In genomic region chr17:6070895-6071511, GRCh38 we compare ENCODE assay signal across 1 cellular context.
TF ChIP-seq lines count a peak whose summit lies in the region.

No MANE protein-coding gene starts in this region.

TF ChIP-seq in HepG2, 621 proteins besides CTCF, POLR2A, EP300 and RAD21 (continued from another document):
- TF ChIP-seq HNF1A (IDR thresholded peaks at IDR 0.05; ENCODE audit: low read depth) = no peak
- no peak for TF ChIP-seq HNF1A (CRISPR knock-in tag; IDR thresholded peaks at IDR 0.05; ENCODE audit: borderline replicate concordance)
- TF ChIP-seq ZNF225 (CRISPR knock-in tag; IDR thresholded peaks at IDR 0.05) = no peak
- TF ChIP-seq AFF4 (CRISPR knock-in tag; IDR thresholded peaks at IDR 0.05) = no peak
- TF ChIP-seq ZNF550 (CRISPR knock-in tag; IDR thresholded peaks at IDR 0.05; ENCODE audit: borderline replicate concordance) = no peak
- TF ChIP-seq NFYC (CRISPR knock-in tag; IDR thresholded peaks at IDR 0.05) = no peak
- TF ChIP-seq ARID3A (IDR thresholded peaks at IDR 0.05; ENCODE audit: low read depth, low read length) = no peak
- no peak for TF ChIP-seq ZNF296 (CRISPR knock-in tag; conservative IDR thresholded peaks at IDR 0.05)
- no peak for TF ChIP-seq ZBTB26 (CRISPR knock-in tag; IDR thresholded peaks at IDR 0.05; ENCODE audit: borderline replicate concordance)
- no peak for TF ChIP-seq MLXIP (CRISPR knock-in tag; IDR thresholded peaks at IDR 0.05; ENCODE audit: borderline replicate concordance)
- no peak for TF ChIP-seq ZBTB14 (CRISPR knock-in tag; IDR thresholded peaks at IDR 0.05)
- no peak for TF ChIP-seq ZNF639 (CRISPR knock-in tag; conservative IDR thresholded peaks at IDR 0.05)
- TF ChIP-seq ZNF816 (CRISPR knock-in tag; IDR thresholded peaks at IDR 0.05; ENCODE audit: borderline replicate concordance) = no peak
- TF ChIP-seq ETV6 (CRISPR knock-in tag; conservative IDR thresholded peaks at IDR 0.05) = no peak
- TF ChIP-seq NFIB (CRISPR knock-in tag; IDR thresholded peaks at IDR 0.05; ENCODE audit: borderline replicate concordance) = no peak
- TF ChIP-seq PHB2 (IDR thresholded peaks at IDR 0.05; ENCODE audit: partially characterized antibody) = no peak
- 0 out of 2 replicates have a peak, but pooled peaks have one; percentile 1 for TF ChIP-seq PATZ1 (CRISPR knock-in tag; IDR thresholded peaks at IDR 0.05)
